Comparison of ENCODE assay signal across 17 cellular contexts in the genomic region with DNA sequence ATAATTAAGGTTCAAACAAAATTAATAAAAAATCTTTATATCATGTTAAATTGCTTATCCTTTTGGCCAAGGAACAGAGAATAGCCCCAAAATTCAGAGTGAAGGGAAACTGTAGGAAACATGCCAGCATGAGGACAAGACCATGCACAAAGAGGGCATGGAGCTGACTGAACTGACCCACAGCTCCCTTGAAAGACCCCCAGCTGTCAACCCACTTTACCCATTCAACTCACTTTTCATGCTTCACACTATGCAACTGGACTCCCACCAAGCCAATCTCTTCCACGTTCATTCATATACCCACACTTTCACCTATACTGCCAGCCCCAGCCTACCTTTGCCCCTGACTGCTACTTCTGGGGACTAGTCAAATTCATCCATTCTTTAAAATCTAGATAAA. TPM values are rescaled to one million over a fixed set of nuclear protein-coding genes. Genes with fewer than 3 reads are reported as not detected.
DNase-seq lines count a peak whose midpoint lies in the region; ATAC-seq, FAIRE-seq and TF ChIP-seq lines count a peak whose summit lies in the region.
"Had no signal": no experiment of that assay in that cellular context is flagged by ENCODE, and none has a peak within 500 bp of the region (broad histone marks: within the 10 kb centered on the region; RNA-seq: fewer than 3 reads in every experiment).

No MANE protein-coding gene starts in this region.

- H3K4me2 ChIP-seq in trophoblast cell (ENCODE audit: low read length) = no peak overlapping the region

- no peak overlapping the region for H2AFZ ChIP-seq in trophoblast cell (ENCODE audit: insufficient read depth, low read length, poor library complexity)

- DNase-seq in GM12892 (ENCODE audit: insufficient read length) = no peak
- DNase-seq in central memory CD8-positive, alpha-beta T cell (ENCODE audit: low spot score in 2 of 2) = no peak
- no peak for DNase-seq in trophoblast cell
- DNase-seq in activated CD8-positive, alpha-beta T cell treated with anti-CD3 and anti-CD28 coated beads for 36 hours = no peak
- DNase-seq in superior temporal gyrus (ENCODE audit: extremely low spot score) = no peak
- DNase-seq in NCI-H446 (lab: John Stamatoyannopoulos, UW) = no peak
- DNase-seq: C1 segment of cervical spinal cord; Caco-2; CD4-positive, alpha-beta memory T cell; DMS153; EL; GDM1; GOT3; H7; HCEC 1CT had no signal

- H2BK5ac ChIP-seq in trophoblast cell (ENCODE audit: low read depth, low read length, poor library complexity) = no peak overlapping the region

- peak overlapping the region; percentile 15 for H3K23ac ChIP-seq in trophoblast cell (ENCODE audit: low read length)

- peaks cover 18% of the 10 kb centered on the region for H3K36me3 Mint-ChIP-seq in central memory CD8-positive, alpha-beta T cell (ENCODE audit: insufficient read depth)
- peaks cover 32% of the 10 kb centered on the region for H3K36me3 Mint-ChIP-seq in activated CD8-positive, alpha-beta T cell treated with anti-CD3 and anti-CD28 coated beads for 36 hours (ENCODE audit: low read depth)

- H3K27me3 ChIP-seq in trophoblast cell (ENCODE audit: insufficient read depth, low read length) = no peaks in the 10 kb centered on the region

- H3K9me3 ChIP-seq in trophoblast cell (ENCODE audit: insufficient read depth, low read depth, low read length) = no peaks in the 10 kb centered on the region
- H3K9me3 ChIP-seq: Caco-2 had no signal

- no peak overlapping the region for H3K4me3 ChIP-seq in trophoblast cell (ENCODE audit: low read depth, low read length)
- H3K4me3 ChIP-seq: GM12878 had no signal

- peak overlapping the region; percentile 23 for H3K27ac Mint-ChIP-seq in central memory CD8-positive, alpha-beta T cell (ENCODE audit: low read depth)
- no peak overlapping the region for H3K27ac Mint-ChIP-seq in activated CD8-positive, alpha-beta T cell treated with anti-CD3 and anti-CD28 coated beads for 36 hours

- H3K14ac ChIP-seq in trophoblast cell (ENCODE audit: low read length) = no peak overlapping the region

- H3K9ac ChIP-seq in trophoblast cell (ENCODE audit: low read length) = no peak overlapping the region

- CTCF ChIA-PET in activated CD8-positive, alpha-beta T cell treated with anti-CD3 and anti-CD28 coated beads for 36 hours (lab: Charles Lee) = interaction anchor here (1.1 to 2.6 kb wide), 2 partner anchors 9 to 20 kb away, joined by 3 to 8 read pairs; no protein-coding TSS in a partner anchor

- no peak overlapping the region for H2BK12ac ChIP-seq in trophoblast cell (ENCODE audit: low read length)

- H3K27ac ChIP-seq in trophoblast cell (ENCODE audit: low read depth, low read length) = no peak overlapping the region

- H3K4me1 ChIP-seq in trophoblast cell (ENCODE audit: control insufficient read depth in 1 of 2, insufficient read depth in 2 of 2, low read length in 2 of 2) = peaks cover 2 to 9% of the 10 kb centered on the region in 2 experiments
- H3K4me1 ChIP-seq: Caco-2 had no signal

- no peak for ATAC-seq in central memory CD8-positive, alpha-beta T cell (replicated peaks; ENCODE audit: extremely low read depth, poor library complexity, severe bottlenecking)
- ATAC-seq in activated CD8-positive, alpha-beta T cell treated with anti-CD3 and anti-CD28 coated beads for 36 hours = no peak
- ATAC-seq: GM12878 had no signal

- H4K91ac ChIP-seq in trophoblast cell (ENCODE audit: low read depth, low read length) = no peak overlapping the region

- H3K4me1 Mint-ChIP-seq in central memory CD8-positive, alpha-beta T cell = peaks cover 56% of the 10 kb centered on the region
- H3K4me1 Mint-ChIP-seq in activated CD8-positive, alpha-beta T cell treated with anti-CD3 and anti-CD28 coated beads for 36 hours (ENCODE audit: low read depth) = peaks cover 63% of the 10 kb centered on the region

- H2BK120ac ChIP-seq in trophoblast cell (ENCODE audit: insufficient read depth, low read length, poor library complexity) = no peak overlapping the region

- no peak overlapping the region for H3K4ac ChIP-seq in trophoblast cell (ENCODE audit: low read depth, low read length)

- TF ChIP-seq CTCF in activated CD8-positive, alpha-beta T cell treated with anti-CD3 and anti-CD28 coated beads for 36 hours (IDR thresholded peaks at IDR 0.05) = no peak

- intact Hi-C loops in activated CD8-positive, alpha-beta T cell treated with anti-CD3 and anti-CD28 coated beads for 36 hours (cut with micrococcal nuclease) = no loop called here

- H3K18ac ChIP-seq in trophoblast cell (ENCODE audit: low read length) = no peak overlapping the region

- no peak overlapping the region for H4K8ac ChIP-seq in trophoblast cell (ENCODE audit: low read depth, low read length)

- H3K79me1 ChIP-seq in trophoblast cell (ENCODE audit: low read length) = no peaks in the 10 kb centered on the region

- no peaks in the 10 kb centered on the region for H3K79me2 ChIP-seq in trophoblast cell (ENCODE audit: control insufficient read depth, insufficient read depth, low read length, poor library complexity)

- peak; percentile 42 for FAIRE-seq in GM12892 (lab: Jason Lieb, UNC)
- FAIRE-seq: GM12878, GM18507 had no signal

- no peak overlapping the region for H3K4me3 Mint-ChIP-seq in central memory CD8-positive, alpha-beta T cell
- H3K4me3 Mint-ChIP-seq in activated CD8-positive, alpha-beta T cell treated with anti-CD3 and anti-CD28 coated beads for 36 hours = no peak overlapping the region

- H3K36me3 ChIP-seq in trophoblast cell (ENCODE audit: control insufficient read depth in 1 of 2, insufficient read depth in 2 of 2, low read length in 2 of 2) = no peaks in the 10 kb centered on the region

- POLR2A ChIA-PET in activated CD8-positive, alpha-beta T cell treated with anti-CD3 and anti-CD28 coated beads for 36 hours (lab: Charles Lee) = no interaction called here

- WGBS in trophoblast cell (ENCODE audit: extremely low coverage, insufficient coverage, insufficient read length) = 100% methylated on average over 1 of the region's 1 CpG

- TF ChIP-seq POLR2A in GM12892 (IDR thresholded peaks at IDR 0.05; ENCODE audit: low read depth, low read length) = no peak

- no peak overlapping the region for H2AK5ac ChIP-seq in trophoblast cell (ENCODE audit: low read length)

- no peaks in the 10 kb centered on the region for H3K27me3 Mint-ChIP-seq in central memory CD8-positive, alpha-beta T cell
- no peaks in the 10 kb centered on the region for H3K27me3 Mint-ChIP-seq in activated CD8-positive, alpha-beta T cell treated with anti-CD3 and anti-CD28 coated beads for 36 hours
- H3K27me3 Mint-ChIP-seq: CD4-positive, alpha-beta memory T cell had no signal

- no peak overlapping the region for H4K12ac ChIP-seq in trophoblast cell (ENCODE audit: low read depth, low read length)

- H3K9me3 Mint-ChIP-seq in central memory CD8-positive, alpha-beta T cell = no peaks in the 10 kb centered on the region
- no peaks in the 10 kb centered on the region for H3K9me3 Mint-ChIP-seq in activated CD8-positive, alpha-beta T cell treated with anti-CD3 and anti-CD28 coated beads for 36 hours
- H3K9me3 Mint-ChIP-seq: CD4-positive, alpha-beta memory T cell had no signal

RNA-seq across cellular contexts. Expression of gene FBXW4, which starts 10.2 kb away (rescaled TPM):
- polyA plus RNA-seq in GM12892 (2012; ENCODE audit: missing spikeins) = 23.2 TPM
- polyA plus RNA-seq in trophoblast cell (2013) = 16.1 and 16.9 TPM in 2 replicates
- 10 to 100 TPM; 37.6 to 38.2 TPM for total RNA-seq in activated CD8-positive, alpha-beta T cell treated with anti-CD3 and anti-CD28 coated beads for 36 hours
